Comparison of ENCODE assay signal across 12 cellular contexts in the genomic region with DNA sequence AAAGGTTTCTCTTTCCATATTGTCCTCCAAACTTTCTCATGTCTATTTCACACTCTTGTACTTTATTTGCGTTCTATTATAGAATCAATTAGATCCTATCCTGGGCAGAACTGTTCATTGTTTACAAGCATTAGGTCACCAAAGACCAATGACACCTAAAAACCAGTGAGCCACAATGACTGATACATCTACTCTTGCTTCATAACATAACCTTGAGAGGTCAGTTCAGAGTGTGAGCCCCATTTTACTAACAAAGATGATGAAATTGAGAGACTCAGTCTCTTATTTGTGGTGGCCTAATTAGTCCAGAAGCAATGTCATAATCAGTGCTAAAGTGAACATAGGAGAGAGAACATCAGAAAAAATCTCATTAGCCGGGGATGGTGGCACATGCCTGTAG.
"Had no signal": no experiment of that assay in that cellular context is flagged by ENCODE, and none has a peak within 500 bp of the region (broad histone marks: within the 10 kb centered on the region; RNA-seq: fewer than 3 reads in every experiment).

No MANE protein-coding gene starts in this region.

- H3K4me3 Mint-ChIP-seq: activated CD8-positive, alpha-beta T cell treated with anti-CD3 and anti-CD28 coated beads for 36 hours; activated naive CD8-positive, alpha-beta T cell treated with anti-CD3 and anti-CD28 coated beads, Interleukin-2, amount 50 U/mL, for 24 hours; central memory CD8-positive, alpha-beta T cell; dendritic cell treated with granulocyte-macrophage colony-stimulating factor and Interleukin-4, amounts not matched to agents 40 ng/mL and 50 ng/mL, for 4 days; nephron progenitor cell; T-cell had no signal

- H3K27ac Mint-ChIP-seq: activated CD8-positive, alpha-beta T cell treated with anti-CD3 and anti-CD28 coated beads for 36 hours; activated naive CD8-positive, alpha-beta T cell treated with anti-CD3 and anti-CD28 coated beads, Interleukin-2, amount 50 U/mL, for 24 hours; dendritic cell treated with granulocyte-macrophage colony-stimulating factor and Interleukin-4, amounts not matched to agents 40 ng/mL and 50 ng/mL, for 4 days; nephron progenitor cell; T-cell had no signal

- H3K4me1 Mint-ChIP-seq: activated naive CD8-positive, alpha-beta T cell treated with anti-CD3 and anti-CD28 coated beads, Interleukin-2, amount 50 U/mL, for 24 hours; central memory CD8-positive, alpha-beta T cell; T-cell had no signal

- H3K9me3 Mint-ChIP-seq: activated CD8-positive, alpha-beta T cell treated with anti-CD3 and anti-CD28 coated beads for 36 hours; activated naive CD8-positive, alpha-beta T cell treated with anti-CD3 and anti-CD28 coated beads, Interleukin-2, amount 50 U/mL, for 24 hours; central memory CD8-positive, alpha-beta T cell; dendritic cell treated with granulocyte-macrophage colony-stimulating factor and Interleukin-4, amounts not matched to agents 40 ng/mL and 50 ng/mL, for 4 days; T-cell had no signal

- H3K36me3 ChIP-seq: tibial nerve had no signal

- DNase-seq: activated CD4-positive, alpha-beta T cell treated with anti-CD3 and anti-CD28 coated beads for 4 hours; activated CD8-positive, alpha-beta memory T cell treated with anti-CD3 and anti-CD28 coated beads, Interleukin-2, amount 50 U/mL, for 48 hours; activated CD8-positive, alpha-beta T cell treated with anti-CD3 and anti-CD28 coated beads for 36 hours; activated naive CD4-positive, alpha-beta T cell treated with Interleukin-2 at 50 U/mL for 16 hours; activated naive CD8-positive, alpha-beta T cell treated with anti-CD3 and anti-CD28 coated beads, Interleukin-2, amount 50 U/mL, for 24 hours; hypothalamus; nephron progenitor cell; T-cell; T1000 had no signal

- H3K4me3 ChIP-seq: tibial nerve had no signal

- ATAC-seq: activated CD8-positive, alpha-beta T cell treated with anti-CD3 and anti-CD28 coated beads for 36 hours; activated naive CD8-positive, alpha-beta T cell treated with anti-CD3 and anti-CD28 coated beads, Interleukin-2, amount 50 U/mL, for 24 hours; T-cell had no signal

- H3K27me3 ChIP-seq: tibial nerve had no signal

- H3K27me3 Mint-ChIP-seq: activated naive CD8-positive, alpha-beta T cell treated with anti-CD3 and anti-CD28 coated beads, Interleukin-2, amount 50 U/mL, for 24 hours; dendritic cell treated with granulocyte-macrophage colony-stimulating factor and Interleukin-4, amounts not matched to agents 40 ng/mL and 50 ng/mL, for 4 days had no signal

- H3K36me3 Mint-ChIP-seq: T-cell had no signal
